Comparison of ENCODE assay signal across 17 cellular contexts in the genomic region with DNA sequence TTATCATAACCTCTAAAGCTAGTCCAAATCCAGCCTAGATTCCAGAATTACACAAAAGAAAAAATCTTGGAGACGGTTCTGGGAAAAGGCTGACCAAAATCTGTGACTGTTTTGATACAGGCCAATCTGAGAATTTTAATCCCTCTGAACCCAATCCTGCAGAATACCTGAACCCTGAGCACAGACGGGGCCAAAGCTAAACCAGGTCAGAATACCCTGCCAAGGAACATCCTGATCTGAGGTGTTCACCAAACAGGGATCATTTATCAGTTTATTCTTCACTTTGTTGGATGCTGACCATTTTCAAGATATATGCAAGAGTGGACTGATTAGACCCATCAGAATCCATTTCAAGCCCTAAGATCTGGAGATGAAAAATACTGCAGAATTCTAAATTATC. TPM values are rescaled to one million over a fixed set of nuclear protein-coding genes. Genes with fewer than 3 reads are reported as not detected.
DNase-seq lines count a peak whose midpoint lies in the region; ATAC-seq and TF ChIP-seq lines count a peak whose summit lies in the region.
"Had no signal": no experiment of that assay in that cellular context is flagged by ENCODE, and none has a peak within 500 bp of the region (broad histone marks: within the 10 kb centered on the region; RNA-seq: fewer than 3 reads in every experiment).

No MANE protein-coding gene starts in this region.

- no peaks in the 10 kb centered on the region for H3K27me3 Mint-ChIP-seq in effector memory CD8-positive, alpha-beta T cell

- ATAC-seq in DND-41 (ENCODE audit: insufficient read depth, low read depth) (no peak), psoas muscle (peak in 2 of 4 donors; percentile 22 to 51), HG02763 (IDR thresholded peaks at IDR 0.05; ENCODE audit: unreplicated experiment) (no peak)
- ATAC-seq in effector memory CD8-positive, alpha-beta T cell (replicated peaks): no peak
- ATAC-seq: gastroesophageal sphincter, left ventricle myocardium superior, Panc1 had no signal

- TF ChIP-seq POLR2A in esophagus muscularis mucosa (IDR thresholded peaks at IDR 0.05; ENCODE audit: low read depth): no peak

- H3K27ac Mint-ChIP-seq in effector memory CD8-positive, alpha-beta T cell: no peak overlapping the region
- H3K27ac Mint-ChIP-seq: activated naive CD4-positive, alpha-beta T cell treated with anti-CD3 and anti-CD28 coated beads for 36 hours had no signal

- H3K27ac ChIP-seq in DND-41 (ENCODE audit: low read length) (0 out of 2 replicates have a peak overlapping the region, but pooled peaks have one; percentile 31), esophagus muscularis mucosa (replicated peaks in 1 of 4) (peak overlapping the region in 3 of 4 donors; percentile 2 to 26 (median 15)), psoas muscle (no peak overlapping the region)
- H3K27ac ChIP-seq: coronary artery, gastroesophageal sphincter, thoracic aorta had no signal

- intact Hi-C loops in esophagus muscularis mucosa (cut with DNase I): no loop called here
- intact Hi-C loops in psoas muscle (cut with DNase I): no loop called here

- H2AFZ ChIP-seq in DND-41 (ENCODE audit: low read depth, low read length): no peak overlapping the region

- peaks cover 32 to 66% of the 10 kb centered on the region in 2 donors for H3K4me1 Mint-ChIP-seq in effector memory CD8-positive, alpha-beta T cell (ENCODE audit: low read depth in 2 of 2)

- peaks cover 44% of the 10 kb centered on the region for H4K20me1 ChIP-seq in DND-41 (ENCODE audit: insufficient read depth, low read length)

- peaks cover 54% of the 10 kb centered on the region for H3K4me1 ChIP-seq in DND-41 (ENCODE audit: insufficient read depth, low read length)
- H3K4me1 ChIP-seq in esophagus muscularis mucosa: peaks cover 67 to 82% (median 78%) of the 10 kb centered on the region in 4 donors
- peaks cover 67% of the 10 kb centered on the region for H3K4me1 ChIP-seq in psoas muscle

- WGBS in esophagus muscularis mucosa: 23% methylated on average over 2 of the region's 2 CpGs
- 18 to 36% (median 22%) methylated on average over 2 of the region's 2 CpGs for WGBS in psoas muscle, 3 donors

- H3K9me3 ChIP-seq in DND-41 (ENCODE audit: insufficient read depth, low read length, severe bottlenecking) (no peaks in the 10 kb centered on the region), esophagus muscularis mucosa (no peaks in the 10 kb centered on the region), psoas muscle (no peaks in the 10 kb centered on the region)
- H3K9me3 ChIP-seq: gastroesophageal sphincter, thoracic aorta had no signal

- H3K4me2 ChIP-seq in DND-41 (ENCODE audit: insufficient read depth, low read length): peak overlapping the region; percentile 55; the same call in 1 of the 2 replicates

- TF ChIP-seq EP300 in esophagus muscularis mucosa (IDR thresholded peaks at IDR 0.05): no peak

- H3K4me3 Mint-ChIP-seq in effector memory CD8-positive, alpha-beta T cell: peak overlapping the region in 1 of 2 donors; percentile 64
- H3K4me3 Mint-ChIP-seq: activated naive CD4-positive, alpha-beta T cell treated with anti-CD3 and anti-CD28 coated beads for 36 hours had no signal

- H3K79me2 ChIP-seq in DND-41 (ENCODE audit: insufficient read depth, low read length): peaks cover 86% of the 10 kb centered on the region

- peaks cover 23% of the 10 kb centered on the region for H3K36me3 Mint-ChIP-seq in effector memory CD8-positive, alpha-beta T cell (ENCODE audit: insufficient read depth)

- 0 out of 2 replicates have a peak overlapping the region, but pooled peaks have one; percentile 9 for H3K9ac ChIP-seq in DND-41 (ENCODE audit: low read depth, low read length)

- no peaks in the 10 kb centered on the region for H3K27me3 ChIP-seq in DND-41 (ENCODE audit: insufficient read depth, low read length, poor library complexity)
- H3K27me3 ChIP-seq in esophagus muscularis mucosa: no peaks in the 10 kb centered on the region
- no peaks in the 10 kb centered on the region for H3K27me3 ChIP-seq in psoas muscle (ENCODE audit: insufficient read depth in 3 of 3, low read length in 2 of 3)
- H3K27me3 ChIP-seq: gastroesophageal sphincter had no signal

- H3K9me3 Mint-ChIP-seq in effector memory CD8-positive, alpha-beta T cell: no peaks in the 10 kb centered on the region
- H3K9me3 Mint-ChIP-seq: activated naive CD4-positive, alpha-beta T cell treated with anti-CD3 and anti-CD28 coated beads for 36 hours; H9 had no signal

- H3K36me3 ChIP-seq in DND-41 (ENCODE audit: insufficient read depth, low read length) (peaks cover 13% of the 10 kb centered on the region), esophagus muscularis mucosa (no peaks in the 10 kb centered on the region), psoas muscle (ENCODE audit: insufficient read depth in 1 of 2, low read depth in 1 of 2) (no peaks in the 10 kb centered on the region)
- H3K36me3 ChIP-seq: gastroesophageal sphincter, thoracic aorta had no signal

- H3K4me3 ChIP-seq in DND-41 (ENCODE audit: low read depth in 1 of 2, low read length in 2 of 2) (peak overlapping the region in 1 of 2 experiments; percentile 31; a peak in 1 of 4 replicates), esophagus muscularis mucosa (no peak overlapping the region), psoas muscle (peak overlapping the region; percentile 92)
- H3K4me3 ChIP-seq: coronary artery, gastroesophageal sphincter, thoracic aorta had no signal

- no peak for TF ChIP-seq CTCF in DND-41 (IDR thresholded peaks at IDR 0.05; ENCODE audit: borderline replicate concordance, extremely low read depth, low read length, poor library complexity, severe bottlenecking)
- TF ChIP-seq CTCF in esophagus muscularis mucosa (IDR thresholded peaks at IDR 0.05): no peak
- no peak for TF ChIP-seq CTCF in psoas muscle (IDR thresholded peaks at IDR 0.05)

- DNase-seq in DND-41: no peak
- DNase-seq in NCI-H69 (lab: John Stamatoyannopoulos, UW): peak; percentile 20
- DNase-seq in esophagus muscularis mucosa (ENCODE audit: extremely low spot score): no peak
- no peak for DNase-seq in psoas muscle
- DNase-seq in iPS-NIHi11 (ENCODE audit: low spot score): no peak
- no peak for DNase-seq in effector memory CD8-positive, alpha-beta T cell
- DNase-seq: activated CD4-positive, alpha-beta T cell treated with anti-CD3 and anti-CD28 coated beads, Interleukin-2, amount 50 U/mL, for 1 hour; activated naive CD4-positive, alpha-beta T cell treated with anti-CD3 and anti-CD28 coated beads for 36 hours; H9; left ventricle myocardium superior; NCI-H1694; posterior cingulate gyrus had no signal

RNA-seq across cellular contexts. Expression of a gene that starts 3.6 kb away (rescaled TPM):
- total RNA-seq in esophagus muscularis mucosa (10 to 100 TPM; 35.7 to 43.8 (median 39.3) TPM), psoas muscle (10 to 100 TPM; 21.8 to 39.1 (median 29.4) TPM)
- polyA plus RNA-seq in psoas muscle: 10 to 100 TPM in 1 of 3 donors, 1 to 10 TPM in 2; 2.9 to 23.0 (median 5.7) TPM
